Comparison of ENCODE assay signal across 1 cellular context in the genomic region with DNA sequence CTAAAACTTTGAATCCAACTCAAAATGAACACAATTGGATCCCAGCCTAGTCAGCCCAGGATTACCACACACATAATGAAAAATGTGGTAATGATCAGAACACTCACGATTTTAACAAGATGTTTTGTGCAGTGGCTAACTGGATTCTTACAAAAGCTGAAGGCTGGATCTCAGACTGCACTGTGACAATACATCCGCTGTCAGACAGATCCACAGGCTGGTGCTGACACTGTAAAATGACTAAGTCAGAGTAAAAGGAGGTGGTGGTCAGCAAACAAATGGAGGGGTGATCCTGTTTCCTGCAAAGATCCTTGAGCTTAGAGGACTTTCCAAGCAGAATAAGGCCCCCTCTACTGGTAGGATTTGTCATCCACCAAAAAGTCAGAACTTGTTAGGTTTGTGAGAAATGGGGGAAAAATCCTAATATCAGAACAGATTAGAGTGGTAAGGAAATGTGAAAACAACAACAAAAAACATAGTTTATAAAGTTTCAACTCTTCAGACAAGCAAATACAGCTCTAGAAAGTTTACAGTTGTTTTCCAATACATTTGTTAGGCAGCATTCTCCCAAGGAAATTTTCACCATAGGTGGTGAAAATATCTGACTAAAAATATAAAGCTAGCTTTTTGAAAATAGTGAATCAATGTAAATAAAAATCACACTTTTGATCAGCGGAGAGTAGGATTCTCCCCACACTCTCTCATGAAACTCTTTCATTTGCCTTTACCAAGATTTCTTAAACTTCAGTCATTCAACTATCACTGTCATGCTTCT.
TF ChIP-seq lines count a peak whose summit lies in the region.

No MANE protein-coding gene starts in this region.

TF ChIP-seq in HepG2, 621 proteins besides CTCF, POLR2A, EP300 and RAD21 (continued from another document and continues in another):
- TF ChIP-seq TERF1 (CRISPR knock-in tag; IDR thresholded peaks at IDR 0.05) (no peak), PREB (CRISPR knock-in tag; IDR thresholded peaks at IDR 0.05) (no peak), DNMT3B (CRISPR knock-in tag; conservative IDR thresholded peaks at IDR 0.05) (0 out of 2 replicates have a peak, but pooled peaks have one; percentile 29), MLX (CRISPR knock-in tag; IDR thresholded peaks at IDR 0.05) (no peak), ZNF460 (CRISPR knock-in tag; IDR thresholded peaks at IDR 0.05; ENCODE audit: borderline replicate concordance) (no peak), ZNF724P (CRISPR knock-in tag; IDR thresholded peaks at IDR 0.05; ENCODE audit: borderline replicate concordance) (no peak), POGZ (CRISPR knock-in tag; IDR thresholded peaks at IDR 0.05) (0 out of 2 replicates have a peak, but pooled peaks have one; percentile 34), RELA (CRISPR knock-in tag; IDR thresholded peaks at IDR 0.05) (no peak), ZNF816 (CRISPR knock-in tag; IDR thresholded peaks at IDR 0.05; ENCODE audit: borderline replicate concordance) (no peak), RXRA (CRISPR knock-in tag; IDR thresholded peaks at IDR 0.05) (no peak), PBX2 (CRISPR knock-in tag; IDR thresholded peaks at IDR 0.05) (peak; percentile 12; the same call in 1 of the 2 replicates), ELF1 (CRISPR knock-in tag; IDR thresholded peaks at IDR 0.05) (peak; percentile 34; the same call in 1 of the 2 replicates), STAG1 (CRISPR knock-in tag; IDR thresholded peaks at IDR 0.05) (peak; percentile 85), ZNF230 (CRISPR knock-in tag; IDR thresholded peaks at IDR 0.05) (no peak), ZMYM3 (CRISPR knock-in tag; IDR thresholded peaks at IDR 0.05) (no peak), ZNF451 (CRISPR knock-in tag; IDR thresholded peaks at IDR 0.05) (no peak), DR1 (CRISPR knock-in tag; IDR thresholded peaks at IDR 0.05) (no peak), ZKSCAN1 (IDR thresholded peaks at IDR 0.05; ENCODE audit: low read length) (no peak), ZNF552 (CRISPR knock-in tag; IDR thresholded peaks at IDR 0.05; ENCODE audit: borderline replicate concordance) (no peak), NFYC (CRISPR knock-in tag; IDR thresholded peaks at IDR 0.05) (no peak), ATF4 (CRISPR knock-in tag; IDR thresholded peaks at IDR 0.05) (no peak), RFXANK (CRISPR knock-in tag; IDR thresholded peaks at IDR 0.05) (no peak), KDM2A (CRISPR knock-in tag; IDR thresholded peaks at IDR 0.05; ENCODE audit: borderline replicate concordance, low read depth) (no peak), ZNF225 (CRISPR knock-in tag; IDR thresholded peaks at IDR 0.05) (no peak), PAX8 (CRISPR knock-in tag; IDR thresholded peaks at IDR 0.05; ENCODE audit: borderline replicate concordance) (no peak), ZSCAN9 (CRISPR knock-in tag; IDR thresholded peaks at IDR 0.05; ENCODE audit: borderline replicate concordance) (peak; percentile 86), ZNF329 (CRISPR knock-in tag; IDR thresholded peaks at IDR 0.05; ENCODE audit: low read depth) (no peak), ZSCAN21 (CRISPR knock-in tag; IDR thresholded peaks at IDR 0.05; ENCODE audit: borderline replicate concordance) (peak; percentile 91), ZFP91 (CRISPR knock-in tag; IDR thresholded peaks at IDR 0.05; ENCODE audit: borderline replicate concordance) (no peak), MXD4 (CRISPR knock-in tag; IDR thresholded peaks at IDR 0.05) (no peak), ISL2 (CRISPR knock-in tag; IDR thresholded peaks at IDR 0.05) (no peak), KAT8 (CRISPR knock-in tag; IDR thresholded peaks at IDR 0.05) (peak; percentile 57; the same call in 1 of the 2 replicates), ZNF619 (CRISPR knock-in tag; IDR thresholded peaks at IDR 0.05) (no peak), ZNF275 (CRISPR knock-in tag; IDR thresholded peaks at IDR 0.05; ENCODE audit: borderline replicate concordance) (no peak), ZNF564 (CRISPR knock-in tag; IDR thresholded peaks at IDR 0.05) (no peak), RFXAP (CRISPR knock-in tag; IDR thresholded peaks at IDR 0.05; ENCODE audit: borderline replicate concordance) (no peak), ZNF878 (CRISPR knock-in tag; IDR thresholded peaks at IDR 0.05) (no peak)
- TF ChIP-seq, protein P1, sequence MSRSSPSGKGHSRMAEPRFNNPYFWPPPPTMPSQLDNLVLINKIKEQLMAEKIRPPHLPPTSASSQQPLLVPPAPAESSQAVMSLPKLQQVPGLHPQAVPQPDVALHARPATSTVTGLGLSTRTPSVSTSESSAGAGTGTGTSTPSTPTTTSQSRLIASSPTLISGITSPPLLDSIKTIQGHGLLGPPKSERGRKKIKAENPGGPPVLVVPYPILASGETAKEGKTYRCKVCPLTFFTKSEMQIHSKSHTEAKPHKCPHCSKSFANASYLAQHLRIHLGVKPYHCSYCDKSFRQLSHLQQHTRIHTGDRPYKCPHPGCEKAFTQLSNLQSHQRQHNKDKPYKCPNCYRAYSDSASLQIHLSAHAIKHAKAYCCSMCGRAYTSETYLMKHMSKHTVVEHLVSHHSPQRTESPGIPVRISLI (CRISPR knock-in tag; IDR thresholded peaks at IDR 0.05; ENCODE audit: borderline replicate concordance), result no peak
- TF ChIP-seq, protein P2, sequence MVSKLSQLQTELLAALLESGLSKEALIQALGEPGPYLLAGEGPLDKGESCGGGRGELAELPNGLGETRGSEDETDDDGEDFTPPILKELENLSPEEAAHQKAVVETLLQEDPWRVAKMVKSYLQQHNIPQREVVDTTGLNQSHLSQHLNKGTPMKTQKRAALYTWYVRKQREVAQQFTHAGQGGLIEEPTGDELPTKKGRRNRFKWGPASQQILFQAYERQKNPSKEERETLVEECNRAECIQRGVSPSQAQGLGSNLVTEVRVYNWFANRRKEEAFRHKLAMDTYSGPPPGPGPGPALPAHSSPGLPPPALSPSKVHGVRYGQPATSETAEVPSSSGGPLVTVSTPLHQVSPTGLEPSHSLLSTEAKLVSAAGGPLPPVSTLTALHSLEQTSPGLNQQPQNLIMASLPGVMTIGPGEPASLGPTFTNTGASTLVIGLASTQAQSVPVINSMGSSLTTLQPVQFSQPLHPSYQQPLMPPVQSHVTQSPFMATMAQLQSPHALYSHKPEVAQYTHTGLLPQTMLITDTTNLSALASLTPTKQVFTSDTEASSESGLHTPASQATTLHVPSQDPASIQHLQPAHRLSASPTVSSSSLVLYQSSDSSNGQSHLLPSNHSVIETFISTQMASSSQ (IDR thresholded peaks at IDR 0.05; ENCODE audit: low read depth), result no peak
- TF ChIP-seq, protein P2 (CRISPR knock-in tag; IDR thresholded peaks at IDR 0.05; ENCODE audit: borderline replicate concordance), result no peak
- TF ChIP-seq, protein P3, sequence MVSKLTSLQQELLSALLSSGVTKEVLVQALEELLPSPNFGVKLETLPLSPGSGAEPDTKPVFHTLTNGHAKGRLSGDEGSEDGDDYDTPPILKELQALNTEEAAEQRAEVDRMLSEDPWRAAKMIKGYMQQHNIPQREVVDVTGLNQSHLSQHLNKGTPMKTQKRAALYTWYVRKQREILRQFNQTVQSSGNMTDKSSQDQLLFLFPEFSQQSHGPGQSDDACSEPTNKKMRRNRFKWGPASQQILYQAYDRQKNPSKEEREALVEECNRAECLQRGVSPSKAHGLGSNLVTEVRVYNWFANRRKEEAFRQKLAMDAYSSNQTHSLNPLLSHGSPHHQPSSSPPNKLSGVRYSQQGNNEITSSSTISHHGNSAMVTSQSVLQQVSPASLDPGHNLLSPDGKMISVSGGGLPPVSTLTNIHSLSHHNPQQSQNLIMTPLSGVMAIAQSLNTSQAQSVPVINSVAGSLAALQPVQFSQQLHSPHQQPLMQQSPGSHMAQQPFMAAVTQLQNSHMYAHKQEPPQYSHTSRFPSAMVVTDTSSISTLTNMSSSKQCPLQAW (CRISPR knock-in tag; IDR thresholded peaks at IDR 0.05), result no peak
